ENCODE assay signal across 12 cellular contexts in genomic region chr6:166615059-166615770, GRCh38. TPM values are rescaled to one million over a fixed set of nuclear protein-coding genes. Genes with fewer than 3 reads are reported as not detected.
A peak's percentile ranks its signal among the peaks of the same experiment; 100 is the strongest.
DNase-seq lines count a peak whose midpoint lies in the region; ATAC-seq, FAIRE-seq and TF ChIP-seq lines count a peak whose summit lies in the region.
"Had no signal": no experiment of that assay in that cellular context is flagged by ENCODE, and none has a peak within 500 bp of the region (broad histone marks: within the 10 kb centered on the region; RNA-seq: fewer than 3 reads in every experiment).

No MANE protein-coding gene starts in this region.

- no peak for TF ChIP-seq CTCF in liver (IDR thresholded peaks at IDR 0.05; ENCODE audit: low read depth, low read length, missing input control)
- no peak for TF ChIP-seq CTCF in HepG2 (CRISPR knock-in tag; IDR thresholded peaks at IDR 0.05)
- TF ChIP-seq CTCF in fibroblast of villous mesenchyme (IDR thresholded peaks at IDR 0.05; ENCODE audit: insufficient read depth, low read depth, low read length), result no peak
- no peak for TF ChIP-seq CTCF in omental fat pad (IDR thresholded peaks at IDR 0.05)

- H3K9ac ChIP-seq in liver (ENCODE audit: low read depth in 1 of 2, low read length in 2 of 2) (no peak overlapping the region), HepG2 (ENCODE audit: insufficient read depth, low read depth, low read length) (no peak overlapping the region)

- H3K4me3 ChIP-seq in liver (ENCODE audit: low read depth in 1 of 3, low read length in 3 of 3) (no peak overlapping the region), HepG2 (replicated peaks in 1 of 3; ENCODE audit: insufficient read depth in 1 of 3, low read depth in 2 of 3, low read length in 3 of 3) (no peak overlapping the region), fibroblast of villous mesenchyme (ENCODE audit: low read depth, low read length) (no peak overlapping the region)
- H3K4me3 ChIP-seq: Peyer's patch had no signal

- DNase-seq in HepG2 (ENCODE audit: low spot score) (no peak), fibroblast of villous mesenchyme (ENCODE audit: low read depth) (peak; percentile 48), omental fat pad (ENCODE audit: low spot score) (no peak), amygdala (lab: John Stamatoyannopoulos, UW) (no peak), GM19240 (ENCODE audit: insufficient read length, low spot score) (no peak), NCI-H1092 treated with DMSO at 0.1 percent for 48 hours (lab: John Stamatoyannopoulos, UW) (no peak)
- DNase-seq: DMS53, T-helper 9 cell had no signal

- 88% methylated on average over 21 of the region's 21 CpGs for WGBS in liver
- WGBS in HepG2 (ENCODE audit: low lambda C conversion rate), result 47% methylated on average over 21 of the region's 21 CpGs

- POLR2A ChIA-PET in HepG2 (lab: Yijun Ruan, JAX), result no interaction called here

- no peaks in the 10 kb centered on the region for H4K20me1 ChIP-seq in HepG2 (ENCODE audit: insufficient read depth, low read length)

- in situ Hi-C loops in HepG2 (cut with HindIII; ENCODE audit: extremely low pct_ligation_motif_present, low pct_unique_long_range_greater_than_20kb), result no loop called here

- H3K27ac ChIP-seq in liver (ENCODE audit: low read depth in 1 of 2, low read length in 2 of 2) (no peak overlapping the region), HepG2 (ENCODE audit: extremely low read length, insufficient read depth, low read length) (no peak overlapping the region)
- H3K27ac ChIP-seq: neutrophil had no signal

- CTCF ChIA-PET in HepG2 (lab: Yijun Ruan, JAX; ENCODE audit: low intra/inter-chr PET ratio, low total read pairs), result no interaction called here

- H3K36me3 ChIP-seq in liver (ENCODE audit: control insufficient read depth in 4 of 4, insufficient read depth in 3 of 4, low read depth in 1 of 4, low read length in 3 of 4) (no peaks in the 10 kb centered on the region), HepG2 (replicated peaks in 1 of 2; ENCODE audit: control insufficient read depth in 1 of 2, insufficient read depth in 2 of 2, low read length in 2 of 2) (no peaks in the 10 kb centered on the region)
- H3K36me3 ChIP-seq: Peyer's patch had no signal

- TF ChIP-seq EP300 in HepG2 (IDR thresholded peaks at IDR 0.05; ENCODE audit: low read depth in 2 of 2, low read length in 2 of 2), result no peak
- TF ChIP-seq EP300 in HepG2 (CRISPR knock-in tag; IDR thresholded peaks at IDR 0.05; ENCODE audit: borderline replicate concordance), result no peak

- ATAC-seq in HepG2 (no peak), omental fat pad (ENCODE audit: low FRiP score) (peak; percentile 55), HG02973 (IDR thresholded peaks at IDR 0.05; ENCODE audit: unreplicated experiment) (no peak)

- no peak for TF ChIP-seq RAD21 in liver (IDR thresholded peaks at IDR 0.05)
- no peak for TF ChIP-seq RAD21 in HepG2 (CRISPR knock-in tag; IDR thresholded peaks at IDR 0.05)

- peaks cover 0 to 1% (median 0%) of the 10 kb centered on the region in 4 donors for H3K4me1 ChIP-seq in liver (ENCODE audit: control insufficient read depth in 4 of 4, insufficient read depth in 4 of 4, low read length in 3 of 4)
- H3K4me1 ChIP-seq in HepG2 (ENCODE audit: insufficient read depth, low read length), result no peaks in the 10 kb centered on the region

- no peaks in the 10 kb centered on the region for H3K27me3 ChIP-seq in liver (ENCODE audit: control insufficient read depth in 4 of 4, insufficient read depth in 4 of 4, low read length in 3 of 4)
- peaks cover 5 to 83% of the 10 kb centered on the region in 2 experiments for H3K27me3 ChIP-seq in HepG2 (ENCODE audit: control insufficient read depth in 1 of 2, insufficient read depth in 2 of 2, low read length in 2 of 2)
- H3K27me3 ChIP-seq: neutrophil, Peyer's patch had no signal

- H3K4me2 ChIP-seq in HepG2 (ENCODE audit: low read depth, low read length), result no peak overlapping the region

- no TSS peak for BruUV-seq in HepG2 (replicated peaks; lab: Mats Ljungman, UMichigan)

- no peak for FAIRE-seq in HepG2 (lab: Jason Lieb, UNC)

- no peak for TF ChIP-seq POLR2A in HepG2 (IDR thresholded peaks at IDR 0.05; ENCODE audit: insufficient read depth in 1 of 2, low read depth in 2 of 2, low read length in 2 of 2)

- H2AFZ ChIP-seq in HepG2 (ENCODE audit: low read length), result no peak overlapping the region

- intact Hi-C loops in HepG2 (cut with micrococcal nuclease; ENCODE audit: unreplicated experiment), result no loop called here

- no peaks in the 10 kb centered on the region for H3K9me3 ChIP-seq in liver (ENCODE audit: control insufficient read depth in 4 of 4, low read length in 3 of 4)
- H3K9me3 ChIP-seq in HepG2 (ENCODE audit: low read length), result no peaks in the 10 kb centered on the region
- H3K9me3 ChIP-seq: neutrophil, Peyer's patch had no signal

- no peaks in the 10 kb centered on the region for H3K79me2 ChIP-seq in HepG2 (ENCODE audit: insufficient read depth, low read length)

TF ChIP-seq in liver, 16 proteins besides CTCF, POLR2A, EP300 and RAD21:
- TF ChIP-seq HNF4A (conservative IDR thresholded peaks at IDR 0.05), result no peak
- peak; percentile 66 for TF ChIP-seq NR2F2 (IDR thresholded peaks at IDR 0.05)

TF ChIP-seq in HepG2, 621 proteins besides CTCF, POLR2A, EP300 and RAD21 (continues in another document):
- TF ChIP-seq SRSF1 (optimal IDR thresholded peaks at IDR 0.05; ENCODE audit: low read depth, low read length) (no peak), HOXA7 (CRISPR knock-in tag; IDR thresholded peaks at IDR 0.05) (no peak), CEBPG (CRISPR knock-in tag; IDR thresholded peaks at IDR 0.05) (no peak), SNAPC2 (CRISPR knock-in tag; IDR thresholded peaks at IDR 0.05) (no peak), SALL2 (CRISPR knock-in tag; IDR thresholded peaks at IDR 0.05) (no peak)

RNA-seq across cellular contexts. Expression of gene RPS6KA2, which starts 11.8 kb away (rescaled TPM):
- total RNA-seq in liver (1 to 10 TPM; 2.5 to 9.0 TPM), HepG2 (2016; rRNA removed; fragmentation: Illumina TruSeq; extraction: Trizol) (0.03 and 0.22 TPM in 2 replicates), fibroblast of villous mesenchyme (15.5 and 20.0 TPM in 2 replicates), omental fat pad (10 to 100 TPM; 52.1 to 84.8 (median 58.7) TPM)
- polyA plus RNA-seq in liver (1 to 10 TPM; 4.5 to 5.5 TPM), HepG2 (2011; rRNA removed) (0.38 and 0.47 TPM in 2 replicates)
- total RNA-seq in HepG2 (2016; cell fraction: cytosol; rRNA removed; fragmentation: Illumina TruSeq; extraction: Trizol; ENCODE audit: low read depth), result not detected in 2 replicates
- 0.13 and 0.28 TPM in 2 replicates for total RNA-seq in HepG2 (2016; cell fraction: insoluble cytoplasmic fraction; rRNA removed; fragmentation: Illumina TruSeq; extraction: Trizol)
- total RNA-seq in HepG2 (2016; cell fraction: membrane; rRNA removed; fragmentation: Illumina TruSeq; extraction: Trizol), result 0.21 TPM in 1 of 2 replicates, not detected in the other
- 0.25 and 1.5 TPM in 2 replicates for total RNA-seq in HepG2 (2016; cell fraction: nucleus; rRNA removed; fragmentation: Illumina TruSeq; extraction: Trizol)
- polyA plus RNA-seq in HepG2 (2011; cell fraction: cytosol; rRNA removed), result 0.15 and 0.16 TPM in 2 replicates
- polyA plus RNA-seq in HepG2 (2011; cell fraction: nucleus; rRNA removed), result 1.7 and 2.2 TPM in 2 replicates
- 0.43 and 0.91 TPM in 2 replicates for polyA plus RNA-seq in HepG2 (2012)
- 0.02 and 0.09 TPM in 2 replicates for polyA plus RNA-seq in HepG2 (2016; cell fraction: cytosol; fragmentation: Illumina TruSeq; extraction: Trizol; ENCODE audit: low read depth)
- polyA plus RNA-seq in HepG2 (2016; cell fraction: insoluble cytoplasmic fraction; fragmentation: Illumina TruSeq; extraction: Trizol; ENCODE audit: low read depth), result 0.05 TPM in 1 of 2 replicates, not detected in the other
- polyA plus RNA-seq in HepG2 (2016; cell fraction: membrane; fragmentation: Illumina TruSeq; extraction: Trizol; ENCODE audit: low read depth), result 0.13 and 0.49 TPM in 2 replicates
- polyA plus RNA-seq in HepG2 (2016; cell fraction: nucleus; fragmentation: Illumina TruSeq; extraction: Trizol; ENCODE audit: insufficient read depth, low read depth), result 0.79 and 1.1 TPM in 2 replicates
- polyA minus RNA-seq in HepG2 (2011; rRNA and poly(A)+ RNA removed; ENCODE audit: low replicate concordance), result 0.80 TPM in 1 of 2 replicates, not detected in the other
- polyA minus RNA-seq in HepG2 (2011; cell fraction: cytosol; rRNA and poly(A)+ RNA removed), result not detected in 2 replicates
- polyA minus RNA-seq in HepG2 (2011; cell fraction: nucleus; rRNA and poly(A)+ RNA removed), result 3.1 and 5.0 TPM in 2 replicates

RNA-seq across cellular contexts. Expression of gene RAMACL, which starts 28.7 kb away (rescaled TPM):
- total RNA-seq in liver, result under 1 TPM; 0.28 to 0.59 TPM
- polyA plus RNA-seq in liver, result under 1 TPM; 0.22 to 0.35 TPM
- 0.09 TPM in 1 of 2 replicates, not detected in the other for total RNA-seq in HepG2 (2016; rRNA removed; fragmentation: Illumina TruSeq; extraction: Trizol)
- total RNA-seq in HepG2 (2016; cell fraction: cytosol; rRNA removed; fragmentation: Illumina TruSeq; extraction: Trizol; ENCODE audit: low read depth), result not detected in 2 replicates
- total RNA-seq in HepG2 (2016; cell fraction: insoluble cytoplasmic fraction; rRNA removed; fragmentation: Illumina TruSeq; extraction: Trizol), result 0.09 and 0.15 TPM in 2 replicates
- total RNA-seq in HepG2 (2016; cell fraction: membrane; rRNA removed; fragmentation: Illumina TruSeq; extraction: Trizol), result not detected in 2 replicates
- total RNA-seq in HepG2 (2016; cell fraction: nucleus; rRNA removed; fragmentation: Illumina TruSeq; extraction: Trizol), result not detected in 2 replicates
- polyA plus RNA-seq in HepG2 (2011; rRNA removed), result 0.14 and 0.29 TPM in 2 replicates
- 0.03 and 0.18 TPM in 2 replicates for polyA plus RNA-seq in HepG2 (2011; cell fraction: cytosol; rRNA removed)
- polyA plus RNA-seq in HepG2 (2011; cell fraction: nucleus; rRNA removed), result 0.09 TPM in 1 of 2 replicates, not detected in the other
- polyA plus RNA-seq in HepG2 (2012), result 0.19 and 0.84 TPM in 2 replicates
- polyA plus RNA-seq in HepG2 (2016; cell fraction: cytosol; fragmentation: Illumina TruSeq; extraction: Trizol; ENCODE audit: low read depth), result not detected in 2 replicates
- polyA plus RNA-seq in HepG2 (2016; cell fraction: insoluble cytoplasmic fraction; fragmentation: Illumina TruSeq; extraction: Trizol; ENCODE audit: low read depth), result 0.15 and 0.32 TPM in 2 replicates
- polyA plus RNA-seq in HepG2 (2016; cell fraction: membrane; fragmentation: Illumina TruSeq; extraction: Trizol; ENCODE audit: low read depth), result not detected in 2 replicates
- polyA plus RNA-seq in HepG2 (2016; cell fraction: nucleus; fragmentation: Illumina TruSeq; extraction: Trizol; ENCODE audit: insufficient read depth, low read depth), result not detected in 2 replicates
- polyA minus RNA-seq in HepG2 (2011; rRNA and poly(A)+ RNA removed; ENCODE audit: low replicate concordance), result 0.16 and 0.40 TPM in 2 replicates
- 0.26 TPM in 1 of 2 replicates, not detected in the other for polyA minus RNA-seq in HepG2 (2011; cell fraction: cytosol; rRNA and poly(A)+ RNA removed)
- polyA minus RNA-seq in HepG2 (2011; cell fraction: nucleus; rRNA and poly(A)+ RNA removed), result 1.0 and 1.2 TPM in 2 replicates
- total RNA-seq in fibroblast of villous mesenchyme, result 0.43 and 0.97 TPM in 2 replicates
- total RNA-seq in omental fat pad, result 10 to 100 TPM in 1 of 4 donors, 1 to 10 TPM in 3; 1.9 to 10.9 (median 4.6) TPM
